8 cellular contexts compared by ENCODE assay signal in the genomic region with DNA sequence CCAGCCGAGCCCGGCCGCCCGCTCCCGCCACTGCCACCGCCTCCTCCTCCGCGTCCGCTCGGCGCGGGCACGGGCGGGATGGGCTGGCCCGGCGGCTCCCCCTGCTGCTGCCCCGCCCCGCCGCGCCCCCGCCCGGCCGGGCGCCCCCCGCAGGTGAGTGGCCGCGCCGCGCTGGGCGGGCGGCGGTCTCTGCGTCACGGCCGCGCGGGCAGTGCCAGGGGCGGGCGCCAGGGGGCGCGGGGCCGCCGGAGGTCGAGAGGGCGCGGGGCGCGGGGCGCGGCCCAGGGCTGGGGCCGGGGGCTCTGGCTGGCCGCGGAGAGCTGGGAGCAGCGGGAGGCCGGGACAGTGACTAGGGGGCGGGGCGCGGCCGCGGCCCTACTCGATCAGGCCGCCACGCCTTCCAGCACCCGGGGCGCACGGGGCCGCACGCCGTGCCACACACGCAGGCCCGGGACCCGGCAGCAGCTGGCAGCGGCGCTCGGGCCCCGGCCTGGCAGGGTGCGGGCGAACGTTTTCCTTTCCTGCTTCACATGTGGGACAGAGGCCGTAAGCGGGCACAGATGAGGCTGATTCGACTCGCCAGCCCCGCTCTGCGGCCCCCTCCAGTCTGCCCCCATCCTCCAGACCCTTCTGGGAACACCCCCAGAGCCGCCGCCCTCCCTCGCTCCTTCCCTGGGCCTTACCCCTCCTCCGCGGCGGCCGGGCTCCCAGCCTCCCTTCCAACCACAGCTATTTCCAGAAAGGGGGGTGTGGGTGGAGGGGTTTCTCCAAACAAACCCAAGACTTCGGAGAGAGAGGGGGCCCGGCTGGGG. TPM values are rescaled to one million over a fixed set of nuclear protein-coding genes. Genes with fewer than 3 reads are reported as not detected.
DNase-seq lines count a peak whose midpoint lies in the region; ATAC-seq and TF ChIP-seq lines count a peak whose summit lies in the region.

No MANE protein-coding gene starts in this region.

- peaks cover 31% of the 10 kb centered on the region for H3K79me2 ChIP-seq in ACC112 (ENCODE audit: control insufficient read depth, insufficient read depth, low read length, unreplicated experiment)
- no peaks in the 10 kb centered on the region for H3K79me2 ChIP-seq in OCI-LY7 (ENCODE audit: insufficient read depth, low read depth, low read length)
- H3K79me2 ChIP-seq in neural progenitor cell (ENCODE audit: low read depth): no peaks in the 10 kb centered on the region

- intact Hi-C loops in OCI-LY7 (cut with micrococcal nuclease; ENCODE audit: unreplicated experiment): no loop called here

- peaks cover 4% of the 10 kb centered on the region for H3K36me3 Mint-ChIP-seq in neural progenitor cell

- TF ChIP-seq CTCF in OCI-LY7 (conservative IDR thresholded peaks at IDR 0.05; ENCODE audit: low read length) (no peak), foreskin fibroblast (IDR thresholded peaks at IDR 0.05; ENCODE audit: low read depth, low read length) (no peak), neural progenitor cell (IDR thresholded peaks at IDR 0.05) (peak; percentile 15)

- POLR2A ChIA-PET in OCI-LY7 (lab: Charles Lee): interaction anchor here (1.2 to 1.3 kb wide), 2 partner anchors 18 to 50 kb away, joined by 3 to 4 read pairs; partner anchors contain the start of gene IGFBP6

- H2AFZ ChIP-seq in ACC112 (ENCODE audit: low read length, unreplicated experiment) (no peak overlapping the region), OCI-LY7 (ENCODE audit: low read length) (peak overlapping the region; percentile 63), neural progenitor cell (replicated peaks) (peak overlapping the region; percentile 91)

- no peaks in the 10 kb centered on the region for H3K9me2 ChIP-seq in OCI-LY7 (ENCODE audit: insufficient read depth, low read length)

- no peaks in the 10 kb centered on the region for H3K9me3 Mint-ChIP-seq in neural progenitor cell

- no peaks in the 10 kb centered on the region for H4K20me1 ChIP-seq in OCI-LY7 (ENCODE audit: insufficient read depth, low read length)
- peaks cover 30% of the 10 kb centered on the region for H4K20me1 ChIP-seq in neural progenitor cell (ENCODE audit: low read depth)

- peak overlapping the region; percentile 92 for H3K4me3 ChIP-seq in ACC112 (ENCODE audit: low read depth, low read length)
- H3K4me3 ChIP-seq in OCI-LY7 (ENCODE audit: low read depth, low read length, poor library complexity, severe bottlenecking): peak overlapping the region; percentile 74
- H3K4me3 ChIP-seq in foreskin fibroblast (ENCODE audit: low read depth in 1 of 2, low read length in 2 of 2): peak overlapping the region; percentile 81 to 88
- peak overlapping the region; percentile 87 for H3K4me3 ChIP-seq in neural progenitor cell
- peak overlapping the region; percentile 60 to 95 (median 89) for H3K4me3 ChIP-seq in subcutaneous abdominal adipose tissue (ENCODE audit: low read depth in 1 of 5, low read length in 5 of 5)

- H3K4me3 Mint-ChIP-seq in neural progenitor cell: peak overlapping the region; percentile 72

- H3K4me2 ChIP-seq in OCI-LY7 (ENCODE audit: low read length) (peak overlapping the region; percentile 93), neural progenitor cell (peak overlapping the region; percentile 100)

- DNase-seq in OCI-LY7 (ENCODE audit: low spot score): peak; percentile 74
- DNase-seq in activated effector memory CD4-positive, alpha-beta T cell treated with Interleukin-2 at 50 U/mL for 16 hours: peak; percentile 68
- DNase-seq in foreskin fibroblast: peak; percentile 77 to 89
- peak; percentile 90 for DNase-seq in neural progenitor cell (ENCODE audit: low spot score)

- H3F3A ChIP-seq in neural progenitor cell (ENCODE audit: low read depth): peaks cover 55% of the 10 kb centered on the region

- H3K4me1 Mint-ChIP-seq in neural progenitor cell: peaks cover 52% of the 10 kb centered on the region

- peaks cover 63% of the 10 kb centered on the region for H3K4me1 ChIP-seq in ACC112 (ENCODE audit: control insufficient read depth, insufficient read depth, low read length, unreplicated experiment)
- H3K4me1 ChIP-seq in OCI-LY7 (ENCODE audit: insufficient read depth, low read length, poor library complexity, severe bottlenecking): peaks cover 19% of the 10 kb centered on the region
- H3K4me1 ChIP-seq in neural progenitor cell: peaks cover 55% of the 10 kb centered on the region
- peaks cover 37 to 86% (median 82%) of the 10 kb centered on the region in 5 donors for H3K4me1 ChIP-seq in subcutaneous abdominal adipose tissue (ENCODE audit: control insufficient read depth in 5 of 5, insufficient read depth in 5 of 5, low read length in 5 of 5)

- peaks cover 20% of the 10 kb centered on the region for H3K27me3 Mint-ChIP-seq in neural progenitor cell (ENCODE audit: insufficient read depth, low read depth)

- no peak overlapping the region for H3K9ac ChIP-seq in neural progenitor cell
- H3K9ac ChIP-seq in subcutaneous abdominal adipose tissue (ENCODE audit: low read length in 5 of 5): peak overlapping the region in 4 of 5 donors; percentile 93 to 100 (median 99)

- H3K27ac ChIP-seq in ACC112 (ENCODE audit: low read depth, low read length) (peak overlapping the region; percentile 85), OCI-LY7 (ENCODE audit: low read depth, low read length, poor library complexity, severe bottlenecking) (no peak overlapping the region), neural progenitor cell (no peak overlapping the region), subcutaneous abdominal adipose tissue (ENCODE audit: low read depth, low read length) (peak overlapping the region; percentile 99)

- no peaks in the 10 kb centered on the region for H3K9me3 ChIP-seq in OCI-LY7 (ENCODE audit: low read length)
- no peaks in the 10 kb centered on the region for H3K9me3 ChIP-seq in neural progenitor cell (ENCODE audit: low read depth)
- H3K9me3 ChIP-seq in subcutaneous abdominal adipose tissue (ENCODE audit: control insufficient read depth in 5 of 5, low read length in 5 of 5): no peaks in the 10 kb centered on the region

- ATAC-seq in GM18867 (IDR thresholded peaks at IDR 0.05; ENCODE audit: unreplicated experiment) (peak; percentile 68), HG03342 (IDR thresholded peaks at IDR 0.05; ENCODE audit: unreplicated experiment) (peak; percentile 70)

- H3K27me3 ChIP-seq in ACC112 (ENCODE audit: insufficient read depth, low read length) (no peaks in the 10 kb centered on the region), neural progenitor cell (peaks cover 18% of the 10 kb centered on the region), subcutaneous abdominal adipose tissue (ENCODE audit: control insufficient read depth in 5 of 5, insufficient read depth in 4 of 5, low read length in 5 of 5) (peaks cover 0 to 2% (median 0%) of the 10 kb centered on the region in 5 donors)

- CTCF ChIA-PET in OCI-LY7 (lab: Charles Lee; ENCODE audit: unreplicated experiment): interaction anchor here (0.6 to 1.4 kb wide), 3 partner anchors 32 to 983 kb away, joined by 4 to 6 read pairs (median 5); partner anchors contain the start of gene SPRYD3

- H3K36me3 ChIP-seq in ACC112 (ENCODE audit: insufficient read depth, low read length) (0 out of 2 replicates have a peak, but pooled peaks cover 6% of the 10 kb centered on the region), OCI-LY7 (ENCODE audit: insufficient read depth, low read length) (peaks cover 6% of the 10 kb centered on the region), neural progenitor cell (no peaks in the 10 kb centered on the region), subcutaneous abdominal adipose tissue (ENCODE audit: control insufficient read depth in 5 of 5, insufficient read depth in 5 of 5, low read length in 5 of 5) (peaks cover 0 to 11% (median 9%) of the 10 kb centered on the region in 5 donors)

- no peak overlapping the region for H3K27ac Mint-ChIP-seq in neural progenitor cell

- BruUV-seq in OCI-LY7 (replicated peaks; lab: Mats Ljungman, UMichigan): no TSS peak

RNA-seq across cellular contexts. Expression of gene TNS2, which starts 2.4 kb away (rescaled TPM):
- 0.25 TPM in 1 of 2 replicates, not detected in the other for total RNA-seq in OCI-LY7 (2014; rRNA removed; shearing (Covaris generic))
- total RNA-seq in OCI-LY7 (2022) (1.3 and 1.6 TPM in 2 replicates), neural progenitor cell (ENCODE audit: low replicate concordance) (0.24 and 0.28 TPM in 2 replicates)

RNA-seq across cellular contexts. Expression of gene SPRYD3, which starts 31.8 kb away (rescaled TPM):
- 7.3 and 10.9 TPM in 2 replicates for total RNA-seq in OCI-LY7 (2014; rRNA removed; shearing (Covaris generic))
- total RNA-seq in OCI-LY7 (2022): 17.2 and 20.5 TPM in 2 replicates
- total RNA-seq in neural progenitor cell (ENCODE audit: low replicate concordance): 5.4 and 6.7 TPM in 2 replicates

RNA-seq across cellular contexts. Expression of gene EIF4B, which starts 41.2 kb away (rescaled TPM):
- 645 and 872 TPM in 2 replicates for total RNA-seq in OCI-LY7 (2014; rRNA removed; shearing (Covaris generic))
- total RNA-seq in OCI-LY7 (2022) (745 and 898 TPM in 2 replicates), neural progenitor cell (ENCODE audit: low replicate concordance) (774 and 833 TPM in 2 replicates)

RNA-seq across cellular contexts. Expression of gene IGFBP6, which starts 50.0 kb away (rescaled TPM):
- not detected in 2 replicates for total RNA-seq in OCI-LY7 (2014; rRNA removed; shearing (Covaris generic))
- total RNA-seq in OCI-LY7 (2022): 1.2 and 2.9 TPM in 2 replicates
- 2.5 and 2.6 TPM in 2 replicates for total RNA-seq in neural progenitor cell (ENCODE audit: low replicate concordance)

RNA-seq across cellular contexts. Expression of gene SOAT2, which starts 55.9 kb away (rescaled TPM):
- total RNA-seq in OCI-LY7 (2014; rRNA removed; shearing (Covaris generic)): 0.06 and 0.08 TPM in 2 replicates
- total RNA-seq in OCI-LY7 (2022): 1.2 and 1.8 TPM in 2 replicates
- total RNA-seq in neural progenitor cell (ENCODE audit: low replicate concordance): not detected in 2 replicates

Comparison
In these comparisons a context has a peak if more than half of its experiments do, and no peak if none do; other contexts are left out.
1. H3K27ac ChIP-seq: peak in ACC112 (single experiment) and subcutaneous abdominal adipose tissue (single experiment); none in OCI-LY7 (single experiment) and neural progenitor cell (single experiment).
2. Peak in every context shown above with its lines, with median percentiles within 50 percentile points of each other: H3K4me3 ChIP-seq and DNase-seq.